20 cellular contexts compared by ENCODE assay signal in the genomic region with DNA sequence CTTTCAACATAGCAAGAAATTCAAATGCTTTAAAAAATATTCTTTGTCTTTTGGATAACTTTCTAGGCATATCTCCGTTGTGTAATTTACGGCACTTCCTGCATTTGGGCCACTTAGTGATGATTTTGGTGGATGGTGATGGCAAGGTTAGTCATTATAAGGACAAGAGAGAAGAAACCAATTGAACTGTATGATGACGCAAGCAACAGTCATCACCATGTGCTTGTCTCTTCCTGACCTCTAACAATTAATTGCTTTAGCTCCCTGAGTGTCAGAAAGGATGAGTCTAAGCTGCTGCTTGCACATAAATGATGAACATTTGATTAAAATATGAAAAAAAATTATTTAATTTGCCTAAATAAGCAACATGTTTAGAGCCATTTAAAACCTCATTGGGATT. TPM values are rescaled to one million over a fixed set of nuclear protein-coding genes. Genes with fewer than 3 reads are reported as not detected.
DNase-seq lines count a peak whose midpoint lies in the region; FAIRE-seq and TF ChIP-seq lines count a peak whose summit lies in the region.
"Had no signal": no experiment of that assay in that cellular context is flagged by ENCODE, and none has a peak within 500 bp of the region (broad histone marks: within the 10 kb centered on the region; RNA-seq: fewer than 3 reads in every experiment).

No MANE protein-coding gene starts in this region.

- H4K20me1 ChIP-seq in astrocyte (ENCODE audit: insufficient read depth, low read length) (no peaks in the 10 kb centered on the region), keratinocyte (ENCODE audit: control insufficient read depth, extremely low read depth, insufficient read depth, low read length) (no peaks in the 10 kb centered on the region)

- FAIRE-seq in astrocyte (lab: Jason Lieb, UNC) (no peak), keratinocyte (lab: Jason Lieb, UNC) (peak; percentile 64)

- peaks cover 3% of the 10 kb centered on the region for H3K36me3 Mint-ChIP-seq in astrocyte (ENCODE audit: low read depth, unreplicated experiment)
- H3K36me3 Mint-ChIP-seq: stimulated activated memory B cell treated with anti-CD40 and anti-IgM and Interleukin-4, amounts not matched to agents 10 μg/mL and 1 μg/mL and 100 μg/mL, for 72 hours had no signal

- H3K36me3 ChIP-seq in astrocyte (ENCODE audit: insufficient read depth, low read length) (no peaks in the 10 kb centered on the region), keratinocyte (ENCODE audit: control insufficient read depth in 2 of 2, extremely low read depth in 1 of 2, insufficient read depth in 2 of 2, low read length in 2 of 2) (no peaks in the 10 kb centered on the region)
- H3K36me3 ChIP-seq: BE2C, cardiac muscle cell, lower lobe of right lung, sigmoid colon had no signal

- peaks cover 14% of the 10 kb centered on the region for H3K4me1 Mint-ChIP-seq in astrocyte (ENCODE audit: low read depth, unreplicated experiment)

- no peaks in the 10 kb centered on the region for H3K9me3 ChIP-seq in astrocyte (ENCODE audit: insufficient read depth, low read depth, low read length)
- H3K9me3 ChIP-seq in keratinocyte (ENCODE audit: control insufficient read depth, low read depth, low read length), result no peaks in the 10 kb centered on the region
- H3K9me3 ChIP-seq: BE2C, lower lobe of right lung, sigmoid colon had no signal

- dilution Hi-C loops in keratinocyte (cut with MboI; ENCODE audit: extremely low pct_ligation_motif_present, low sequenced_read_pairs), result no loop called here

- peak; percentile 55 for DNase-seq in COLO829 (ENCODE audit: low spot score)
- DNase-seq in LHCN-M2 (ENCODE audit: low read depth), result peak; percentile 62
- DNase-seq in astrocyte (ENCODE audit: low read depth), result peak; percentile 67
- peak; percentile 67 for DNase-seq in keratinocyte (ENCODE audit: low read depth, low spot score)
- no peak for DNase-seq in T1000 (lab: John Stamatoyannopoulos, UW)
- no peak for DNase-seq in NCI-H187 treated with DMSO at 0.1 percent for 48 hours (lab: John Stamatoyannopoulos, UW)
- no peak for DNase-seq in effector CD8-positive, alpha-beta T cell (lab: John Stamatoyannopoulos, UW)
- DNase-seq in SK-N-DZ (ENCODE audit: low spot score), result no peak
- DNase-seq: activated naive CD4-positive, alpha-beta T cell treated with Interleukin-2 at 50 U/mL for 16 hours; BE2C; DND-41; hippocampal formation; lower lobe of right lung; NCI-H1694 treated with DMSO at 0.1 percent for 48 hours; NCI-H524 treated with DMSO at 0.1 percent for 48 hours; SHP77; sigmoid colon had no signal

- no peaks in the 10 kb centered on the region for H3K9me3 Mint-ChIP-seq in astrocyte (ENCODE audit: unreplicated experiment)
- H3K9me3 Mint-ChIP-seq: neural crest cell; stimulated activated memory B cell treated with anti-CD40 and anti-IgM and Interleukin-4, amounts not matched to agents 10 μg/mL and 1 μg/mL and 100 μg/mL, for 72 hours had no signal

- no peak overlapping the region for H3K4me2 ChIP-seq in astrocyte (ENCODE audit: low read length)
- H3K4me2 ChIP-seq in keratinocyte (ENCODE audit: control insufficient read depth, extremely low read depth, insufficient read depth, low read depth, low read length), result no peak overlapping the region

- H3K79me2 ChIP-seq in astrocyte (ENCODE audit: insufficient read depth, low read length), result no peaks in the 10 kb centered on the region
- no peaks in the 10 kb centered on the region for H3K79me2 ChIP-seq in keratinocyte (ENCODE audit: control insufficient read depth, insufficient read depth, low read length)

- no peak overlapping the region for H3K4me3 Mint-ChIP-seq in astrocyte (ENCODE audit: unreplicated experiment)
- H3K4me3 Mint-ChIP-seq: neural crest cell; stimulated activated memory B cell treated with anti-CD40 and anti-IgM and Interleukin-4, amounts not matched to agents 10 μg/mL and 1 μg/mL and 100 μg/mL, for 72 hours had no signal

- H3K4me1 ChIP-seq in astrocyte (ENCODE audit: insufficient read depth, low read length) (no peaks in the 10 kb centered on the region), keratinocyte (ENCODE audit: control insufficient read depth, extremely low read depth, insufficient read depth, low read length) (peaks cover 26% of the 10 kb centered on the region)
- H3K4me1 ChIP-seq: BE2C, lower lobe of right lung, sigmoid colon had no signal

- no peak for TF ChIP-seq CTCF in astrocyte (IDR thresholded peaks at IDR 0.05; ENCODE audit: insufficient read depth, low read depth, low read length)
- no peak for TF ChIP-seq CTCF in keratinocyte (optimal IDR thresholded peaks at IDR 0.05 in 1 of 3, IDR thresholded peaks at IDR 0.05 in 1 of 3, conservative IDR thresholded peaks at IDR 0.05 in 1 of 3; ENCODE audit: extremely low read depth in 1 of 3, insufficient read depth in 2 of 3, low read length in 3 of 3)

- no peak overlapping the region for H3K4me3 ChIP-seq in astrocyte (ENCODE audit: insufficient read depth, low read depth, low read length)
- no peak overlapping the region for H3K4me3 ChIP-seq in keratinocyte (ENCODE audit: control insufficient read depth in 2 of 3, extremely low read depth in 1 of 3, insufficient read depth in 2 of 3, low read depth in 1 of 3, low read length in 3 of 3)
- H3K4me3 ChIP-seq: cardiac muscle cell, lower lobe of right lung, sigmoid colon had no signal

- H2AFZ ChIP-seq in astrocyte (ENCODE audit: low read depth, low read length) (no peak overlapping the region), keratinocyte (ENCODE audit: control insufficient read depth, low read length) (no peak overlapping the region)

- H3K9ac ChIP-seq in astrocyte (ENCODE audit: low read length) (no peak overlapping the region), keratinocyte (ENCODE audit: control insufficient read depth, extremely low read depth, insufficient read depth, low read length) (no peak overlapping the region)

- H3K9me1 ChIP-seq in keratinocyte (ENCODE audit: control insufficient read depth, extremely low read depth, insufficient read depth, low read length), result no peaks in the 10 kb centered on the region

- H3K27me3 Mint-ChIP-seq in astrocyte (ENCODE audit: low read depth, unreplicated experiment), result no peaks in the 10 kb centered on the region
- H3K27me3 Mint-ChIP-seq: stimulated activated memory B cell treated with anti-CD40 and anti-IgM and Interleukin-4, amounts not matched to agents 10 μg/mL and 1 μg/mL and 100 μg/mL, for 72 hours had no signal

- H3K27ac Mint-ChIP-seq in astrocyte (ENCODE audit: unreplicated experiment), result no peak overlapping the region
- H3K27ac Mint-ChIP-seq: stimulated activated memory B cell treated with anti-CD40 and anti-IgM and Interleukin-4, amounts not matched to agents 10 μg/mL and 1 μg/mL and 100 μg/mL, for 72 hours had no signal

- H3K27ac ChIP-seq in astrocyte (ENCODE audit: low read depth, low read length) (no peak overlapping the region), keratinocyte (ENCODE audit: control insufficient read depth, insufficient read depth, low read length) (peak overlapping the region; percentile 36)
- H3K27ac ChIP-seq: cardiac muscle cell, lower lobe of right lung, sigmoid colon had no signal

- H3K27me3 ChIP-seq in astrocyte (ENCODE audit: insufficient read depth, low read length), result no peaks in the 10 kb centered on the region
- H3K27me3 ChIP-seq in keratinocyte (ENCODE audit: control insufficient read depth, extremely low read depth, insufficient read depth, low read length), result no peaks in the 10 kb centered on the region
- H3K27me3 ChIP-seq: BE2C, cardiac muscle cell, sigmoid colon had no signal

RNA-seq across cellular contexts. Expression of gene P2RY12, which starts 11.3 kb away (rescaled TPM):
- total RNA-seq in LHCN-M2 (2014; rRNA removed) (not detected in 2 replicates), astrocyte (not detected in 2 replicates)
- polyA plus RNA-seq in LHCN-M2 (2012), result not detected
- not detected in 3 replicates for polyA plus RNA-seq in keratinocyte
- polyA plus RNA-seq in keratinocyte (2011; ENCODE audit: low read depth), result not detected
- polyA plus RNA-seq in keratinocyte (2011; cell fraction: cytosol; rRNA removed), result not detected in 2 replicates
- polyA plus RNA-seq in keratinocyte (2011; cell fraction: nucleus; rRNA removed), result not detected in 2 replicates
- polyA plus RNA-seq in keratinocyte (2012; ENCODE audit: low replicate concordance), result not detected in 2 replicates
- polyA minus RNA-seq in keratinocyte, result not detected in 3 replicates
- polyA minus RNA-seq in keratinocyte (2011; cell fraction: cytosol; rRNA and poly(A)+ RNA removed), result not detected
- not detected in 2 replicates for polyA minus RNA-seq in keratinocyte (2011; cell fraction: nucleus; rRNA and poly(A)+ RNA removed)
- polyA plus RNA-seq in SK-N-DZ (2014; cell fraction: cytosol; rRNA removed), result not detected in 2 replicates
- polyA plus RNA-seq in SK-N-DZ (2014; cell fraction: nucleus; rRNA removed), result not detected in 2 replicates
- total RNA-seq: cardiac muscle cell, neural crest cell had no signal

Comparison
In these comparisons a context has a peak if more than half of its experiments do, and no peak if none do; other contexts are left out.
1. DNase-seq: peak in COLO829 (single experiment), LHCN-M2 (single experiment), astrocyte (single experiment) and keratinocyte (single experiment); none in T1000 (single experiment), NCI-H187 treated with DMSO at 0.1 percent for 48 hours (single experiment), effector CD8-positive, alpha-beta T cell (single experiment) and SK-N-DZ (single experiment).